Comparison of ENCODE assay signal across 8 cellular contexts in genomic region chr2:65228249-65228750, GRCh38. TPM values are rescaled to one million over a fixed set of nuclear protein-coding genes. Genes with fewer than 3 reads are reported as not detected.
DNase-seq lines count a peak whose midpoint lies in the region; ATAC-seq and TF ChIP-seq lines count a peak whose summit lies in the region.

No MANE protein-coding gene starts in this region.

- intact Hi-C loops in activated CD4-positive, alpha-beta memory T cell treated with anti-CD3 and anti-CD28 coated beads for 36 hours (cut with micrococcal nuclease), result loop anchor here (2.0 to 5.0 kb wide), 3 partner anchors 93 to 621 kb away; no protein-coding TSS in a partner anchor

- H3K4me1 ChIP-seq in neutrophil (ENCODE audit: control insufficient read depth in 1 of 2, insufficient read depth in 1 of 2, low read depth in 1 of 2, low read length in 1 of 2), result peaks cover 58 to 60% of the 10 kb centered on the region in 2 experiments

- peak overlapping the region; percentile 100 for H3K27ac ChIP-seq in neutrophil

- peak overlapping the region; percentile 100 for H3K4me3 Mint-ChIP-seq in activated CD4-positive, alpha-beta memory T cell treated with anti-CD3 and anti-CD28 coated beads for 36 hours

- peaks cover 19% of the 10 kb centered on the region for H3K36me3 ChIP-seq in neutrophil

- H3K9me3 Mint-ChIP-seq in activated CD4-positive, alpha-beta memory T cell treated with anti-CD3 and anti-CD28 coated beads for 36 hours, result no peaks in the 10 kb centered on the region

- H3K36me3 Mint-ChIP-seq in activated CD4-positive, alpha-beta memory T cell treated with anti-CD3 and anti-CD28 coated beads for 36 hours, result peaks cover 18% of the 10 kb centered on the region

- H3K27me3 ChIP-seq in neutrophil, result no peaks in the 10 kb centered on the region

- H3K27ac Mint-ChIP-seq in activated CD4-positive, alpha-beta memory T cell treated with anti-CD3 and anti-CD28 coated beads for 36 hours, result peak overlapping the region; percentile 99

- no peaks in the 10 kb centered on the region for H3K9me3 ChIP-seq in neutrophil

- DNase-seq in activated naive CD4-positive, alpha-beta T cell treated with Interleukin-2 at 50 U/mL for 16 hours, result peak; percentile 16
- DNase-seq in activated naive CD4-positive, alpha-beta T cell treated with anti-CD3 and anti-CD28 coated beads, Interleukin-2, amount 50 U/mL, for 16 hours, result no peak
- peak; percentile 40 for DNase-seq in NCI-H146 treated with DMSO at 0.1 percent for 48 hours (lab: John Stamatoyannopoulos, UW; ENCODE audit: unreplicated experiment)
- DNase-seq in activated CD4-positive, alpha-beta memory T cell treated with anti-CD3 and anti-CD28 coated beads for 36 hours, result no peak
- DNase-seq in foreskin fibroblast, result no peak
- no peak for DNase-seq in NCI-H226

- ATAC-seq in HG02588 (IDR thresholded peaks at IDR 0.05; ENCODE audit: unreplicated experiment), result peak; percentile 36

- TF ChIP-seq CTCF in foreskin fibroblast (IDR thresholded peaks at IDR 0.05; ENCODE audit: low read depth, low read length) (no peak), neutrophil (IDR thresholded peaks at IDR 0.05) (no peak)

- H3K4me3 ChIP-seq in foreskin fibroblast (ENCODE audit: low read depth in 1 of 2, low read length in 2 of 2), result peak overlapping the region; percentile 74 to 95
- peak overlapping the region; percentile 84 to 100 for H3K4me3 ChIP-seq in neutrophil (ENCODE audit: low read depth in 1 of 2, low read length in 1 of 2)

- CTCF ChIA-PET in activated CD4-positive, alpha-beta memory T cell treated with anti-CD3 and anti-CD28 coated beads for 36 hours (lab: Charles Lee), result interaction anchor here (1.3 to 3.8 kb wide), 3 partner anchors 42 to 163 kb away, joined by 5 to 19 read pairs (median 7); partner anchors contain the start of gene RAB1A

- H3K27me3 Mint-ChIP-seq in activated CD4-positive, alpha-beta memory T cell treated with anti-CD3 and anti-CD28 coated beads for 36 hours, result no peaks in the 10 kb centered on the region

- POLR2A ChIA-PET in activated CD4-positive, alpha-beta memory T cell treated with anti-CD3 and anti-CD28 coated beads for 36 hours (lab: Charles Lee), result interaction anchor here (0.9 to 1.5 kb wide), 5 partner anchors 8 to 240 kb away, joined by 3 to 6 read pairs (median 4); no protein-coding TSS in a partner anchor

- H3K4me1 Mint-ChIP-seq in activated CD4-positive, alpha-beta memory T cell treated with anti-CD3 and anti-CD28 coated beads for 36 hours (ENCODE audit: low read depth), result peaks cover 36% of the 10 kb centered on the region

RNA-seq across cellular contexts. Expression of gene ACTR2, which starts 0.7 kb away (rescaled TPM):
- 100 to 1,000 TPM; 401 to 406 TPM for total RNA-seq in activated CD4-positive, alpha-beta memory T cell treated with anti-CD3 and anti-CD28 coated beads for 36 hours

Comparison
In these comparisons a context has a peak if more than half of its experiments do, and no peak if none do; other contexts are left out.
1. DNase-seq: peak in activated naive CD4-positive, alpha-beta T cell treated with Interleukin-2 at 50 U/mL for 16 hours (single experiment) and NCI-H146 treated with DMSO at 0.1 percent for 48 hours (single experiment); none in activated naive CD4-positive, alpha-beta T cell treated with anti-CD3 and anti-CD28 coated beads, Interleukin-2, amount 50 U/mL, for 16 hours (single experiment), activated CD4-positive, alpha-beta memory T cell treated with anti-CD3 and anti-CD28 coated beads for 36 hours (single experiment), foreskin fibroblast (0 of 2) and NCI-H226 (single experiment).